1 cellular context compared by ENCODE assay signal in genomic region chrX:2423899-2424298, GRCh38.
TF ChIP-seq lines count a peak whose summit lies in the region.

No MANE protein-coding gene starts in this region.

TF ChIP-seq in HCT116, 20 proteins besides CTCF, POLR2A, EP300 and RAD21 (continued from another document):
- TF ChIP-seq YY1 (IDR thresholded peaks at IDR 0.05; ENCODE audit: extremely low read depth, insufficient replicate concordance, low read depth, low read length) (no peak), ATF3 (IDR thresholded peaks at IDR 0.05) (no peak)
